ENCODE assay signal across 12 cellular contexts in genomic region chr11:70517996-70518907, GRCh38.
DNase-seq lines count a peak whose midpoint lies in the region; ATAC-seq and TF ChIP-seq lines count a peak whose summit lies in the region.
"Had no signal": no experiment of that assay in that cellular context is flagged by ENCODE, and none has a peak within 500 bp of the region (broad histone marks: within the 10 kb centered on the region; RNA-seq: fewer than 3 reads in every experiment).

No MANE protein-coding gene starts in this region.

- H4K8ac ChIP-seq in neuronal stem cell (ENCODE audit: low read depth, low read length), result no peak overlapping the region

- no peak overlapping the region for H3K27ac ChIP-seq in neuronal stem cell (replicated peaks; ENCODE audit: low read length)
- H3K27ac ChIP-seq: prostate gland, SK-N-MC had no signal

- intact Hi-C loops in CD14-positive monocyte (cut with micrococcal nuclease), result no loop called here

- TF ChIP-seq CTCF in NB4 (IDR thresholded peaks at IDR 0.05; ENCODE audit: low read depth, low read length) (peak; percentile 2), cardiac fibroblast (IDR thresholded peaks at IDR 0.05; ENCODE audit: low read depth, low read length) (no peak), CD14-positive monocyte (IDR thresholded peaks at IDR 0.05) (no peak)

- H2AFZ ChIP-seq in neuronal stem cell (ENCODE audit: low read length), result no peak overlapping the region

- H3K36me3 ChIP-seq in neuronal stem cell (replicated peaks in 1 of 2; ENCODE audit: control insufficient read depth in 2 of 2, insufficient read depth in 2 of 2, low read length in 2 of 2), result no peaks in the 10 kb centered on the region
- H3K36me3 ChIP-seq: prostate gland had no signal

- H3K4me3 Mint-ChIP-seq in activated T-helper 17 cell treated with anti-CD3 and anti-CD28 coated beads, Interleukin-2, amount 50 U/mL, for 72 hours, result no peak overlapping the region
- no peak overlapping the region for H3K4me3 Mint-ChIP-seq in CD14-positive monocyte
- H3K4me3 Mint-ChIP-seq: activated CD8-positive, alpha-beta T cell treated with anti-CD3 and anti-CD28 coated beads, Interleukin-2, amount 10 ng/mL, durations not matched to agents 7 days and 5 days; activated naive CD8-positive, alpha-beta T cell treated with anti-CD3 and anti-CD28 coated beads for 36 hours had no signal

- peaks cover 19 to 21% of the 10 kb centered on the region in 2 donors for H3K4me1 ChIP-seq in neuronal stem cell (ENCODE audit: control insufficient read depth in 2 of 2, insufficient read depth in 1 of 2, low read depth in 1 of 2, low read length in 2 of 2)
- H3K4me1 ChIP-seq: prostate gland had no signal

- H2AK5ac ChIP-seq in neuronal stem cell (ENCODE audit: low read depth, low read length), result peak overlapping the region; percentile 49

- no peaks in the 10 kb centered on the region for H3K27me3 ChIP-seq in neuronal stem cell (ENCODE audit: control insufficient read depth in 3 of 3, insufficient read depth in 3 of 3, low read depth in 1 of 3, low read length in 3 of 3)

- peaks cover 3% of the 10 kb centered on the region for H3K9me3 Mint-ChIP-seq in activated T-helper 17 cell treated with anti-CD3 and anti-CD28 coated beads, Interleukin-2, amount 50 U/mL, for 72 hours
- peaks cover 0 to 8% (median under 1%) of the 10 kb centered on the region in 7 donors for H3K9me3 Mint-ChIP-seq in CD14-positive monocyte

- peaks cover 22% of the 10 kb centered on the region for H3K27me3 Mint-ChIP-seq in activated T-helper 17 cell treated with anti-CD3 and anti-CD28 coated beads, Interleukin-2, amount 50 U/mL, for 72 hours
- H3K27me3 Mint-ChIP-seq in CD14-positive monocyte (ENCODE audit: low read depth in 3 of 3), result peaks cover 6 to 15% (median 8%) of the 10 kb centered on the region in 3 donors

- H3K4me3 ChIP-seq in NB4 (ENCODE audit: low read depth, low read length) (no peak overlapping the region), cardiac fibroblast (replicated peaks in 1 of 2; ENCODE audit: low read depth in 2 of 2, low read length in 2 of 2) (no peak overlapping the region), neuronal stem cell (ENCODE audit: low read length in 2 of 2) (no peak overlapping the region)
- H3K4me3 ChIP-seq: prostate gland, SK-N-MC had no signal

- WGBS in neuronal stem cell (ENCODE audit: extremely low coverage in 2 of 2, insufficient read length in 2 of 2, insufficient replicate concordance in 1 of 2), 2 donors, result no CpG with 5 or more reads among the region's 22 CpGs

- H3K4ac ChIP-seq in neuronal stem cell (ENCODE audit: low read length), result no peak overlapping the region

- no peak overlapping the region for H2BK5ac ChIP-seq in neuronal stem cell (ENCODE audit: low read length)

- no peak overlapping the region for H4K91ac ChIP-seq in neuronal stem cell (ENCODE audit: low read depth, low read length, poor library complexity)

- H3K4me1 Mint-ChIP-seq in activated T-helper 17 cell treated with anti-CD3 and anti-CD28 coated beads, Interleukin-2, amount 50 U/mL, for 72 hours, result no peaks in the 10 kb centered on the region
- no peaks in the 10 kb centered on the region for H3K4me1 Mint-ChIP-seq in CD14-positive monocyte
- H3K4me1 Mint-ChIP-seq: activated naive CD8-positive, alpha-beta T cell treated with anti-CD3 and anti-CD28 coated beads for 36 hours had no signal

- DNase-seq in EH (ENCODE audit: low read depth) (peak; percentile 58), NB4 (ENCODE audit: low read depth) (no peak), cardiac fibroblast (ENCODE audit: low read depth in 2 of 2) (peak; percentile 45 to 46), neuronal stem cell (ENCODE audit: low spot score) (no peak), NCI-H2227 (lab: John Stamatoyannopoulos, UW; ENCODE audit: unreplicated experiment) (no peak), CD14-positive monocyte (ENCODE audit: low spot score) (no peak)
- DNase-seq: activated CD8-positive, alpha-beta T cell treated with anti-CD3 and anti-CD28 coated beads, Interleukin-2, amount 10 ng/mL, durations not matched to agents 7 days and 5 days; activated naive CD8-positive, alpha-beta T cell treated with anti-CD3 and anti-CD28 coated beads for 36 hours had no signal

- no peak overlapping the region for H3K23ac ChIP-seq in neuronal stem cell (ENCODE audit: low read depth, low read length, poor library complexity)

- H3K36me3 Mint-ChIP-seq in activated T-helper 17 cell treated with anti-CD3 and anti-CD28 coated beads, Interleukin-2, amount 50 U/mL, for 72 hours (ENCODE audit: low read depth), result no peaks in the 10 kb centered on the region
- no peaks in the 10 kb centered on the region for H3K36me3 Mint-ChIP-seq in CD14-positive monocyte
- H3K36me3 Mint-ChIP-seq: activated naive CD8-positive, alpha-beta T cell treated with anti-CD3 and anti-CD28 coated beads for 36 hours had no signal

- H3K4me2 ChIP-seq in neuronal stem cell (ENCODE audit: insufficient read depth, low read length, poor library complexity, severe bottlenecking), result no peak overlapping the region

- peak overlapping the region; percentile 70 for H3K18ac ChIP-seq in neuronal stem cell (ENCODE audit: low read length)

- TF ChIP-seq POLR2A in NB4 (IDR thresholded peaks at IDR 0.05; ENCODE audit: extremely low read depth, insufficient read length), result no peak

- H2BK120ac ChIP-seq in neuronal stem cell (ENCODE audit: low read depth, low read length), result no peak overlapping the region

- peaks cover 3% of the 10 kb centered on the region for H3K79me1 ChIP-seq in neuronal stem cell (ENCODE audit: low read depth, low read length)

- H3K9me3 ChIP-seq in neuronal stem cell (replicated peaks in 1 of 2; ENCODE audit: control insufficient read depth in 2 of 2, insufficient read depth in 1 of 2, low read depth in 1 of 2, low read length in 2 of 2), result peaks cover 0 to 13% of the 10 kb centered on the region in 2 donors
- H3K9me3 ChIP-seq: prostate gland had no signal

- no peak overlapping the region for H3K14ac ChIP-seq in neuronal stem cell (ENCODE audit: low read length)

- no peak overlapping the region for H2BK15ac ChIP-seq in neuronal stem cell (ENCODE audit: low read length)

- ATAC-seq in activated T-helper 17 cell treated with anti-CD3 and anti-CD28 coated beads, Interleukin-2, amount 50 U/mL, for 72 hours (replicated peaks), result no peak
- no peak for ATAC-seq in HG03520 (IDR thresholded peaks at IDR 0.05; ENCODE audit: unreplicated experiment)
- ATAC-seq: activated CD8-positive, alpha-beta T cell treated with anti-CD3 and anti-CD28 coated beads, Interleukin-2, amount 10 ng/mL, durations not matched to agents 7 days and 5 days had no signal

- no peak overlapping the region for H2BK12ac ChIP-seq in neuronal stem cell (ENCODE audit: low read length)

- H3K9ac ChIP-seq in neuronal stem cell (ENCODE audit: low read depth, low read length, poor library complexity), result no peak overlapping the region

- H3K27ac Mint-ChIP-seq in activated T-helper 17 cell treated with anti-CD3 and anti-CD28 coated beads, Interleukin-2, amount 50 U/mL, for 72 hours, result no peak overlapping the region
- H3K27ac Mint-ChIP-seq in CD14-positive monocyte, result no peak overlapping the region
- H3K27ac Mint-ChIP-seq: activated CD8-positive, alpha-beta T cell treated with anti-CD3 and anti-CD28 coated beads, Interleukin-2, amount 10 ng/mL, durations not matched to agents 7 days and 5 days; activated naive CD8-positive, alpha-beta T cell treated with anti-CD3 and anti-CD28 coated beads for 36 hours had no signal

Comparison
In these comparisons a context has a peak if more than half of its experiments do, and no peak if none do; other contexts are left out.
1. DNase-seq: peak in EH (single experiment) and cardiac fibroblast (2 of 2); none in NB4 (single experiment), neuronal stem cell (single experiment), NCI-H2227 (single experiment) and CD14-positive monocyte (single experiment).